In the genomic region with DNA sequence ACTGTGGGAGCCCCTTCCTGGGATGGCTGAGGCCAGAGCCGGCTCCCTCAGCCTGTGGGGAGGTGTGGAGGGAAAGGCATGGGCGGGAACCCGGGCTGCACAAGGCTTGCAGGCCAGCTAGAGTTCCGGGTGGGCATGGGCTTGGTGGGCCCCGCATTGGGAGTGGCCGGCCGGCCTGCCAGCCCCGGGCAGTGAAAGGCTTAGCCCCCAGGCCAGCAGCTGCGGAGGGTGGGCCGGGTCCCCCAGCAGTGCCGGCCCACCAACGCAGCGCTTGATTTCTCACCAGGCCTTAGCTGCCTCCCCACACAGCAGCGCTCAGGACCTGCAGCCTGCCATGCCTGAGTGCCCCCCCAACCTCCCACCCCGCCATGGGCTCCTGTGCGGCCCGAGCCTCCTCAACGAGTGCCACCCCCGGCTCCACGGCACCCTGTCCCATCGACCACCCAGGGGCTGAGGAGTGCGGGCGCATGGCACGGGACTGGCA, we compare ENCODE assay signal across 27 cellular contexts.
"Had no signal": no experiment of that assay in that cellular context is flagged by ENCODE, and none has a peak within 500 bp of the region (broad histone marks: within the 10 kb centered on the region; RNA-seq: fewer than 3 reads in every experiment).

No MANE protein-coding gene starts in this region.

- DNase-seq: activated B cell treated with CpG ODN at 0.5 μM for 24 hours; activated CD4-positive, alpha-beta memory T cell treated with anti-CD3 and anti-CD28 coated beads for 36 hours; activated CD4-positive, alpha-beta T cell treated with anti-CD3 and anti-CD28 coated beads for 4 hours; activated CD4-positive, alpha-beta T cell treated with anti-CD3 and anti-CD28 coated beads, Interleukin-2, amount 50 U/mL, for 1 hour; activated CD4-positive, CD25-positive, alpha-beta regulatory T cell treated with anti-CD3 and anti-CD28 coated beads, Interleukin-2, amount 50 U/mL, for 72 hours; activated CD8-positive, alpha-beta memory T cell treated with anti-CD3 and anti-CD28 coated beads, Interleukin-2, amount 50 U/mL, for 4 hours; activated naive CD4-positive, alpha-beta T cell; activated T-cell treated with anti-CD3 and anti-CD28 coated beads for 4 hours; activated T-cell treated with anti-CD3 and anti-CD28 coated beads, Interleukin-2, amount 50 U/mL, for 4 hours; adrenal gland; KBM-7; MM.1S; MV-4-11; NCI-H1092; NCI-H1436 treated with DMSO at 0.1 percent for 48 hours; NCI-H1694 treated with DMSO at 0.1 percent for 48 hours; NCI-H2029; NCI-H345; NCI-H524 treated with DMSO at 0.1 percent for 48 hours; RPMI8226; SW 1271; T-helper 1 cell; T-helper 2 cell; T-helper 9 cell had no signal

- ATAC-seq: activated naive CD4-positive, alpha-beta T cell treated with anti-CD3 and anti-CD28 coated beads, Interleukin-2, amount 50 U/mL, for 72 hours; activated T-cell treated with anti-CD3 and anti-CD28 coated beads, Interleukin-2, amount 50 U/mL, for 4 hours; Panc1 had no signal

- H3K27ac ChIP-seq: adrenal gland, VCaP had no signal

- H3K4me1 ChIP-seq: adrenal gland had no signal

- H3K36me3 ChIP-seq: adrenal gland had no signal

- H3K9me3 ChIP-seq: adrenal gland had no signal

- H3K27me3 ChIP-seq: adrenal gland had no signal

- H3K4me3 ChIP-seq: adrenal gland had no signal
